ENCODE assay signal across 1 cellular context in the genomic region with DNA sequence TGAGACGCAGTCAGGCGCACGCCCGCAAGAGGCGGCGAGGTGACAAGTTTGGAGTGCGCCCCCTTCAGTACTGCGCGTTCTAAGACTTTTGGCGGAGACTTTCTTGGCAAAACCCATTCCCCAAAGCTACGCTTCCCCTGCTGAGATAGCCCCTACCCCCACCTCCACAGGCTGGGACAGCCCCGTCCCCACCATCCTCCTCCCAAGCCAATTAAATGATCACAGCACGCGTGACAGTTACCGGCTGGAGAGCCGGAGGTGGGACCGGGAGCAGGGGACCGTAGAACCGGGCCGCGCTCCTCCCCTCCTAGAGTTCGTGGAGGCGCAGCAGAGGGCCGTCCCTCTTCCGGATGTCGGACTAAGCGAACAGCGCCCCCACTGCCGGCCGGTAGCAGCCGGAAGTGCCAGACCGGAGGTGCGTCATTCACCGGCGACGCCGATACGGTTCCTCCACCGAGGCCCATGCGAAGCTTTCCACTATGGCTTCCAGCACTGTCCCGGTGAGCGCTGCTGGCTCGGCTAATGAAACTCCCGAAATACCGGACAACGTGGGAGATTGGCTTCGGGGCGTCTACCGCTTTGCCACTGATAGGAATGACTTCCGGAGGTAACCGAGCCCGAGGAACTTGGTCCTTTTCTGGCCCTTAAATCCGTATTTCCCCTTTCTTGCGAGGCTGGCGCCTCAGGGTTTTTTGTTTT.
TF ChIP-seq lines count a peak whose summit lies in the region.

A gene (plus strand): TSS at position 476 of the 699 bp plus-strand sequence. CDS start 4 bp downstream, at position 480.

TF ChIP-seq in GM12878, 131 proteins besides CTCF, POLR2A, EP300 and RAD21 (continued from another document):
- TF ChIP-seq, protein P1, sequence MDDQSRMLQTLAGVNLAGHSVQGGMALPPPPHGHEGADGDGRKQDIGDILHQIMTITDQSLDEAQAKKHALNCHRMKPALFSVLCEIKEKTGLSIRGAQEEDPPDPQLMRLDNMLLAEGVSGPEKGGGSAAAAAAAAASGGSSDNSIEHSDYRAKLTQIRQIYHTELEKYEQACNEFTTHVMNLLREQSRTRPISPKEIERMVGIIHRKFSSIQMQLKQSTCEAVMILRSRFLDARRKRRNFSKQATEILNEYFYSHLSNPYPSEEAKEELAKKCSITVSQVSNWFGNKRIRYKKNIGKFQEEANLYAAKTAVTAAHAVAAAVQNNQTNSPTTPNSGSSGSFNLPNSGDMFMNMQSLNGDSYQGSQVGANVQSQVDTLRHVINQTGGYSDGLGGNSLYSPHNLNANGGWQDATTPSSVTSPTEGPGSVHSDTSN (IDR thresholded peaks at IDR 0.05; ENCODE audit: insufficient replicate concordance, low read depth, low read length), result no peak
- peak; percentile 57 to 72; a peak in 3 of 4 replicates for TF ChIP-seq BHLHE40 (IDR thresholded peaks at IDR 0.05; ENCODE audit: borderline replicate concordance in 1 of 2, low read depth in 2 of 2, low read length in 1 of 2)
